9 cellular contexts compared by ENCODE assay signal in the genomic region with DNA sequence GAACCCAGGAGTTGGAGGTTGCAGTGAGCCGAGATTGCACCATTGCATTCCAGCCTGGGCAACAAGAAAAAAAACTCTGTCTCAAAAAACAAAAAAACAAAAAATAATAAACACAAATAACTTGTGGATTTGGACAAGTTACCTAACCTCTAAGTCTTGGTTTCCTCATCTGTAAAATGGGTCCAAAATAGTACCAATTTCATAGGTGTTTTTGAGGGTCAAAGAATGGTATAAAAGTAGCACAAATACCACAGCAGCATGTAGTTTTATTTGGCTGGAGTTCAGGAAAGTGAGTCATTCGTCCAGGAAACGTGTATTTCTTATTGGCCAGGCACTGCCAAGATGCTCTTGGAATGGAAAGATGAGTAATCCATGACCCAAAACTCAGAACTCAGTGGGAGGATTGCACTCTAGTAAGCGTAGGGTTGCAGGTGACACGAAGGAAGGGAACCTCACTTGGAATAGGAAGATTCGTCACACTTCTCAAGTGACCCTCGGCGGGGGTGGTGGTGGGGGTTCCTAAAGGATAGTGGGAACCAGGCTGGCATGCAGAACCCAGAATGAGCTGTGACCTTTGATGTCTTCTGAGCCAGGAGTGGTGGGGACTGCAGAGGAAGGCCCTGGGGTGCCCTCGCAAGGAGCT. TPM values are rescaled to one million over a fixed set of nuclear protein-coding genes. Genes with fewer than 3 reads are reported as not detected.
A peak's percentile ranks its signal among the peaks of the same experiment; 100 is the strongest.
DNase-seq lines count a peak whose midpoint lies in the region; ATAC-seq and TF ChIP-seq lines count a peak whose summit lies in the region.
"Had no signal": no experiment of that assay in that cellular context is flagged by ENCODE, and none has a peak within 500 bp of the region (broad histone marks: within the 10 kb centered on the region; RNA-seq: fewer than 3 reads in every experiment).

No MANE protein-coding gene starts in this region.

- no peak overlapping the region for H3K23ac ChIP-seq in H9 (ENCODE audit: insufficient read length, low read depth, low read length)

- H2BK12ac ChIP-seq in H9 (ENCODE audit: insufficient read length, low read depth, low read length), result no peak overlapping the region

- no peaks in the 10 kb centered on the region for H3K79me1 ChIP-seq in H9 (ENCODE audit: insufficient read depth, low read depth, low read length, poor library complexity, severe bottlenecking)

- no peak overlapping the region for H4K5ac ChIP-seq in H9 (ENCODE audit: insufficient read length, low read depth, low read length)

- H2AFZ ChIP-seq in osteoblast (ENCODE audit: low read length) (no peak overlapping the region), H9 (ENCODE audit: low read length) (no peak overlapping the region)

- H3K4me3 ChIP-seq in osteoblast (ENCODE audit: insufficient read depth, low read length), result peak overlapping the region; percentile 10
- no peak overlapping the region for H3K4me3 ChIP-seq in coronary artery

- peaks cover 30% of the 10 kb centered on the region for H3K4me1 Mint-ChIP-seq in MCF 10A (ENCODE audit: insufficient read depth, unreplicated experiment)
- H3K4me1 Mint-ChIP-seq in H9, result peaks cover 6 to 8% of the 10 kb centered on the region in 2 experiments; a peak in 3 of 4 replicates
- H3K4me1 Mint-ChIP-seq: memory B cell had no signal

- H3K27ac ChIP-seq in C4-2B, result peak overlapping the region; percentile 43
- peak overlapping the region; percentile 54 for H3K27ac ChIP-seq in osteoblast (ENCODE audit: low read depth, low read length)
- no peak overlapping the region for H3K27ac ChIP-seq in H9 (ENCODE audit: insufficient read length, low read depth, low read length)
- peak overlapping the region in 1 of 2 donors; percentile 28 for H3K27ac ChIP-seq in coronary artery

- H3K9me3 ChIP-seq in osteoblast (ENCODE audit: low read depth, low read length) (no peaks in the 10 kb centered on the region), H9 (ENCODE audit: control insufficient read depth, low read depth, low read length) (no peaks in the 10 kb centered on the region)

- H3K27ac Mint-ChIP-seq in MCF 10A (ENCODE audit: low read depth, unreplicated experiment), result no peak overlapping the region
- no peak overlapping the region for H3K27ac Mint-ChIP-seq in H9
- H3K27ac Mint-ChIP-seq: memory B cell had no signal

- no peaks in the 10 kb centered on the region for H4K20me1 ChIP-seq in osteoblast (ENCODE audit: insufficient read depth, low read length)
- no peaks in the 10 kb centered on the region for H4K20me1 ChIP-seq in H9 (ENCODE audit: control insufficient read depth, insufficient read depth, insufficient read length)

- no peak overlapping the region for H3K9ac ChIP-seq in H9 (ENCODE audit: extremely low read depth, insufficient read length, low read length)

- no peak overlapping the region for H2BK5ac ChIP-seq in H9 (ENCODE audit: insufficient read length, low read length)

- no peaks in the 10 kb centered on the region for H3K36me3 ChIP-seq in osteoblast (ENCODE audit: insufficient read depth, low read length)

- H3K4me2 ChIP-seq in osteoblast (ENCODE audit: insufficient read depth, low read length) (peak overlapping the region; percentile 34), H9 (ENCODE audit: insufficient read depth, insufficient read length, low read length) (no peak overlapping the region)

- H3K9me3 Mint-ChIP-seq in MCF 10A (ENCODE audit: unreplicated experiment) (no peaks in the 10 kb centered on the region), H9 (no peaks in the 10 kb centered on the region)

- H3K18ac ChIP-seq in H9 (ENCODE audit: insufficient read length, low read depth, low read length), result no peak overlapping the region

- H2BK20ac ChIP-seq in H9 (ENCODE audit: low read depth, low read length, poor library complexity, severe bottlenecking), result no peak overlapping the region

- H3K4ac ChIP-seq in H9 (ENCODE audit: low read depth, low read length), result no peak overlapping the region

- H3K27me3 Mint-ChIP-seq in MCF 10A (ENCODE audit: insufficient read depth, unreplicated experiment) (no peaks in the 10 kb centered on the region), H9 (ENCODE audit: low read depth) (no peaks in the 10 kb centered on the region; the same call in 1 of the 2 replicates)

- H2BK120ac ChIP-seq in H9 (ENCODE audit: low read depth, low read length, poor library complexity, severe bottlenecking), result no peak overlapping the region

- H3K4me1 ChIP-seq in osteoblast (ENCODE audit: insufficient read depth, low read length), result peaks cover 57% of the 10 kb centered on the region
- H3K4me1 ChIP-seq in H9 (ENCODE audit: insufficient read depth, low read length), result no peaks in the 10 kb centered on the region

- H3K36me3 Mint-ChIP-seq in MCF 10A (ENCODE audit: insufficient read depth, unreplicated experiment) (peaks cover 6% of the 10 kb centered on the region), H9 (ENCODE audit: insufficient read depth in 1 of 3, low read depth in 3 of 3) (no peaks in the 10 kb centered on the region; a peak in 2 of 7 replicates)

- no peak overlapping the region for H4K8ac ChIP-seq in H9 (replicated peaks; ENCODE audit: insufficient read length, low read depth, low read length)

- no peak overlapping the region for H3K56ac ChIP-seq in H9 (ENCODE audit: insufficient read length, low read depth, low read length)

- no TSS peak for BruUV-seq in MCF 10A (replicated peaks; lab: Mats Ljungman, UMichigan)

- H3T11ph ChIP-seq in H9 (ENCODE audit: low read length), result no peak overlapping the region

- H3K79me2 ChIP-seq in osteoblast (ENCODE audit: insufficient read depth, low read length) (no peaks in the 10 kb centered on the region), H9 (ENCODE audit: insufficient read depth, low read length) (no peaks in the 10 kb centered on the region)

- no peaks in the 10 kb centered on the region for H3K23me2 ChIP-seq in H9 (ENCODE audit: insufficient read length, low read depth, low read length, poor library complexity, severe bottlenecking)

- intact Hi-C loops in MCF 10A (cut with micrococcal nuclease), result loop anchor here (1.0 kb wide), 1 partner anchor 67 kb away; the partner anchor contains the start of gene KLF11

- POLR2A ChIA-PET in MCF 10A (lab: Yijun Ruan, JAX), result no interaction called here

- H2BK15ac ChIP-seq in H9 (ENCODE audit: low read depth, low read length), result no peak overlapping the region

- ATAC-seq in GM18867 (IDR thresholded peaks at IDR 0.05; ENCODE audit: unreplicated experiment), result no peak

- H3K27me3 ChIP-seq in osteoblast (ENCODE audit: insufficient read depth, low read length) (no peaks in the 10 kb centered on the region), H9 (ENCODE audit: insufficient read depth, low read length) (no peaks in the 10 kb centered on the region)

- no peak for TF ChIP-seq CTCF in C4-2B (conservative IDR thresholded peaks at IDR 0.05)
- no peak for TF ChIP-seq CTCF in MCF 10A (IDR thresholded peaks at IDR 0.05; ENCODE audit: unreplicated experiment)
- no peak for TF ChIP-seq CTCF in osteoblast (IDR thresholded peaks at IDR 0.05; ENCODE audit: extremely low read depth, low read depth, low read length)
- TF ChIP-seq CTCF in H9 (conservative IDR thresholded peaks at IDR 0.05), result no peak
- TF ChIP-seq CTCF in coronary artery (IDR thresholded peaks at IDR 0.05), result no peak

- no peak overlapping the region for H2AK5ac ChIP-seq in H9 (ENCODE audit: insufficient read length, low read length)

- peak; percentile 73 for DNase-seq in LoVo (ENCODE audit: low spot score)
- peak; percentile 99 for DNase-seq in MCF 10A (ENCODE audit: unreplicated experiment)
- DNase-seq in osteoblast (ENCODE audit: insufficient read length, low spot score, missing footprints), result peak; percentile 96
- no peak for DNase-seq in H9
- no peak for DNase-seq in nucleus accumbens (lab: John Stamatoyannopoulos, UW)
- DNase-seq in coronary artery (ENCODE audit: low spot score), result no peak

- H3K4me3 Mint-ChIP-seq in MCF 10A (ENCODE audit: unreplicated experiment) (no peak overlapping the region), H9 (no peak overlapping the region)
- H3K4me3 Mint-ChIP-seq: memory B cell had no signal

- no CpG with 5 or more reads among the region's 9 CpGs for WGBS in H9 (ENCODE audit: extremely low coverage, insufficient read length, low lambda C conversion rate)

- no peak overlapping the region for H3K14ac ChIP-seq in H9 (ENCODE audit: insufficient read depth, low read length)

- no peak overlapping the region for H4K91ac ChIP-seq in H9 (ENCODE audit: insufficient read length, low read depth, low read length)

- CTCF ChIA-PET in MCF 10A (lab: Yijun Ruan, JAX), result interaction anchor here (0.9 to 2.6 kb wide), 3 partner anchors 8 to 83 kb away, joined by 3 to 20 read pairs (median 4); no protein-coding TSS in a partner anchor

RNA-seq across cellular contexts. Expression of gene GRHL1, which starts 24.4 kb away (rescaled TPM):
- total RNA-seq in MCF 10A (2022) (0.96 and 2.0 TPM in 2 replicates), osteoblast (0.29 and 0.36 TPM in 2 replicates), H9 (2021) (2.5 and 2.8 TPM in 2 replicates)

Comparison
In these comparisons a context has a peak if more than half of its experiments do, and no peak if none do; other contexts are left out.
1. DNase-seq: peak in LoVo (single experiment), MCF 10A (single experiment) and osteoblast (single experiment); none in H9 (single experiment), nucleus accumbens (0 of 56) and coronary artery (single experiment).